11 cellular contexts compared by ENCODE assay signal in the genomic region with DNA sequence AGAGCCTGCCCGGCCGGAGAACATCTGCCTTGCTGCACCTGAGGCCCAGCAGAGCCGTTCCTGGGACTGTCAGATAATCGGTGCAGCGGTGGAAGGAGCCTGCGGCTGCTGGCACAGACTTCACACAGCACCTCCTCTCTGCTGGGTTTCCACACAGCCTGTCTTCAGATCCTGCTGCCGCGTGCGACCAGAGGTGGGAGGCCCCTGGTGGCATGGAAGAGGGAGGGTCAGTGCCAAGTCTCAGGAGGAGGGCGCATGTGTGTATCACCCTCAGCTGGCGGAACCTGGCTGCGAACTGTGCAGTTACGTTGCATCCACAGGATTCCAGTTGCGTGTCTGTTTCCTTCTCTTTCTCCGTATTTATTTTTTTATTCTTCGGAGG. TPM values are rescaled to one million over a fixed set of nuclear protein-coding genes. Genes with fewer than 3 reads are reported as not detected.
DNase-seq lines count a peak whose midpoint lies in the region; ATAC-seq and TF ChIP-seq lines count a peak whose summit lies in the region.
"Had no signal": no experiment of that assay in that cellular context is flagged by ENCODE, and none has a peak within 500 bp of the region (broad histone marks: within the 10 kb centered on the region; RNA-seq: fewer than 3 reads in every experiment).

No MANE protein-coding gene starts in this region.

- H3K56ac ChIP-seq in H9 (ENCODE audit: insufficient read length, low read depth, low read length) = no peak overlapping the region

- no peak overlapping the region for H3K4me2 ChIP-seq in H9 (ENCODE audit: insufficient read depth, insufficient read length, low read length)

- H3K4me1 Mint-ChIP-seq in H9 (peaks cover 47 to 60% of the 10 kb centered on the region in 2 experiments), naive B cell (peaks cover 40 to 69% (median 68%) of the 10 kb centered on the region in 3 donors)
- peaks cover 58% of the 10 kb centered on the region for H3K4me1 Mint-ChIP-seq in activated CD4-positive, alpha-beta memory T cell treated with anti-CD3 and anti-CD28 coated beads, Interleukin-2, amount 10 ng/mL, durations not matched to agents 7 days and 5 days

- no peak overlapping the region for H3K4ac ChIP-seq in H9 (ENCODE audit: low read depth, low read length)

- H4K91ac ChIP-seq in H9 (ENCODE audit: insufficient read length, low read depth, low read length) = no peak overlapping the region

- H3K18ac ChIP-seq in H9 (ENCODE audit: insufficient read length, low read depth, low read length) = no peak overlapping the region

- H2AFZ ChIP-seq in H9 (ENCODE audit: low read length) = no peak overlapping the region

- POLR2A ChIA-PET in activated CD4-positive, alpha-beta memory T cell treated with anti-CD3 and anti-CD28 coated beads, Interleukin-2, amount 10 ng/mL, durations not matched to agents 7 days and 5 days (lab: Charles Lee) = interaction anchor here (0.6 to 4.0 kb wide), 2 partner anchors 14 to 1822 kb away, joined by 3 to 13 read pairs; no protein-coding TSS in a partner anchor

- no peak overlapping the region for H2BK20ac ChIP-seq in H9 (ENCODE audit: low read depth, low read length, poor library complexity, severe bottlenecking)

- no peak; the same call in 2 of the 3 replicates for TF ChIP-seq CTCF in H9 (conservative IDR thresholded peaks at IDR 0.05)

- no peak overlapping the region for H2AK5ac ChIP-seq in H9 (ENCODE audit: insufficient read length, low read length)

- CTCF ChIA-PET in activated CD4-positive, alpha-beta memory T cell treated with anti-CD3 and anti-CD28 coated beads, Interleukin-2, amount 10 ng/mL, durations not matched to agents 7 days and 5 days (lab: Charles Lee) = interaction anchor here (1.2 to 1.6 kb wide), 2 partner anchors 19 to 28 kb away, joined by 3 to 7 read pairs; no protein-coding TSS in a partner anchor

- H3K14ac ChIP-seq in H9 (ENCODE audit: insufficient read depth, low read length) = no peak overlapping the region

- H2BK120ac ChIP-seq in H9 (ENCODE audit: low read depth, low read length, poor library complexity, severe bottlenecking) = no peak overlapping the region

- H3K27ac ChIP-seq in H9 (ENCODE audit: insufficient read length, low read depth, low read length) = no peak overlapping the region
- H3K27ac ChIP-seq: 22Rv1, gastrocnemius medialis had no signal

- no peak overlapping the region for H2BK5ac ChIP-seq in H9 (ENCODE audit: insufficient read length, low read length)

- H3K23ac ChIP-seq in H9 (ENCODE audit: insufficient read length, low read depth, low read length) = no peak overlapping the region

- H3K9ac ChIP-seq in H9 (ENCODE audit: extremely low read depth, insufficient read length, low read length) = no peak overlapping the region

- peak overlapping the region in 1 of 2 experiments; percentile 35; a peak in 2 of 5 replicates for H3K4me3 Mint-ChIP-seq in H9
- H3K4me3 Mint-ChIP-seq in activated CD4-positive, alpha-beta memory T cell treated with anti-CD3 and anti-CD28 coated beads, Interleukin-2, amount 10 ng/mL, durations not matched to agents 7 days and 5 days = peak overlapping the region; percentile 84
- H3K4me3 Mint-ChIP-seq in naive B cell = peak overlapping the region in 5 of 8 donors; percentile 4 to 89 (median 41)

- H3K23me2 ChIP-seq in H9 (ENCODE audit: insufficient read length, low read depth, low read length, poor library complexity, severe bottlenecking) = peaks cover 12% of the 10 kb centered on the region

- H3K27ac Mint-ChIP-seq in H9 (0 out of 7 replicates have a peak overlapping the region, but pooled peaks of 1 of the 3 experiments have one; percentile 72), naive B cell (peak overlapping the region in 1 of 6 donors; percentile 15)
- peak overlapping the region; percentile 16 for H3K27ac Mint-ChIP-seq in activated CD4-positive, alpha-beta memory T cell treated with anti-CD3 and anti-CD28 coated beads, Interleukin-2, amount 10 ng/mL, durations not matched to agents 7 days and 5 days

- no peak overlapping the region for H2BK15ac ChIP-seq in H9 (ENCODE audit: low read depth, low read length)

- DNase-seq in NCI-H1436 (lab: John Stamatoyannopoulos, UW) = peak; percentile 36
- no peak for DNase-seq in NCI-H1436 treated with DMSO at 0.1 percent for 48 hours (lab: John Stamatoyannopoulos, UW)
- peak; percentile 58 for DNase-seq in H9
- DNase-seq in activated CD4-positive, alpha-beta memory T cell treated with anti-CD3 and anti-CD28 coated beads, Interleukin-2, amount 10 ng/mL, durations not matched to agents 7 days and 5 days = no peak
- DNase-seq in naive B cell = no peak
- no peak for DNase-seq in globus pallidus (ENCODE audit: low spot score)
- no peak for DNase-seq in activated effector memory CD4-positive, alpha-beta T cell treated with Interleukin-2 at 50 U/mL for 16 hours
- DNase-seq: gastrocnemius medialis, midbrain had no signal

- H3K27me3 ChIP-seq in H9 (ENCODE audit: insufficient read depth, low read length) = no peaks in the 10 kb centered on the region
- H3K27me3 ChIP-seq: gastrocnemius medialis had no signal

- H3K79me2 ChIP-seq in H9 (ENCODE audit: insufficient read depth, low read length) = no peaks in the 10 kb centered on the region

- no peaks in the 10 kb centered on the region for H4K20me1 ChIP-seq in H9 (ENCODE audit: control insufficient read depth, insufficient read depth, insufficient read length)

- H4K8ac ChIP-seq in H9 (replicated peaks; ENCODE audit: insufficient read length, low read depth, low read length) = no peak overlapping the region

- peaks cover 15 to 27% (median 23%) of the 10 kb centered on the region in 3 experiments for H3K36me3 Mint-ChIP-seq in H9 (ENCODE audit: insufficient read depth in 1 of 3, low read depth in 3 of 3)
- H3K36me3 Mint-ChIP-seq in activated CD4-positive, alpha-beta memory T cell treated with anti-CD3 and anti-CD28 coated beads, Interleukin-2, amount 10 ng/mL, durations not matched to agents 7 days and 5 days (ENCODE audit: low read depth) = peaks cover 35% of the 10 kb centered on the region
- no peaks in the 10 kb centered on the region for H3K36me3 Mint-ChIP-seq in naive B cell

- H3T11ph ChIP-seq in H9 (ENCODE audit: low read length) = no peak overlapping the region

- H3K9me3 ChIP-seq in H9 (ENCODE audit: control insufficient read depth, low read depth, low read length) = no peaks in the 10 kb centered on the region
- H3K9me3 ChIP-seq: gastrocnemius medialis had no signal

- ATAC-seq in naive B cell (ENCODE audit: low read depth in 2 of 2) = no peak
- no peak for ATAC-seq in GM18861 (IDR thresholded peaks at IDR 0.05; ENCODE audit: unreplicated experiment)
- ATAC-seq: gastrocnemius medialis had no signal

- no peak overlapping the region for H2BK12ac ChIP-seq in H9 (ENCODE audit: insufficient read length, low read depth, low read length)

- peaks cover 3% of the 10 kb centered on the region for H3K79me1 ChIP-seq in H9 (ENCODE audit: insufficient read depth, low read depth, low read length, poor library complexity, severe bottlenecking)

- H3K9me3 Mint-ChIP-seq in H9 (no peaks in the 10 kb centered on the region; a peak in 1 of 5 replicates), naive B cell (no peaks in the 10 kb centered on the region)
- no peaks in the 10 kb centered on the region for H3K9me3 Mint-ChIP-seq in activated CD4-positive, alpha-beta memory T cell treated with anti-CD3 and anti-CD28 coated beads, Interleukin-2, amount 10 ng/mL, durations not matched to agents 7 days and 5 days

- peaks cover 5% of the 10 kb centered on the region; the same call in 1 of the 2 replicates for H3K4me1 ChIP-seq in H9 (ENCODE audit: insufficient read depth, low read length)

- WGBS in H9 (ENCODE audit: extremely low coverage, insufficient read length, low lambda C conversion rate) = no CpG with 5 or more reads among the region's 16 CpGs

- H3K27me3 Mint-ChIP-seq in H9 (ENCODE audit: low read depth) = no peaks in the 10 kb centered on the region; the same call in 1 of the 2 replicates
- H3K27me3 Mint-ChIP-seq in activated CD4-positive, alpha-beta memory T cell treated with anti-CD3 and anti-CD28 coated beads, Interleukin-2, amount 10 ng/mL, durations not matched to agents 7 days and 5 days = no peaks in the 10 kb centered on the region
- no peaks in the 10 kb centered on the region for H3K27me3 Mint-ChIP-seq in naive B cell

- no peak overlapping the region for H4K5ac ChIP-seq in H9 (ENCODE audit: insufficient read length, low read depth, low read length)

RNA-seq across cellular contexts. Expression of a gene that starts 3.3 kb away (rescaled TPM):
- total RNA-seq in H9 (2021) = 10.4 and 11.4 TPM in 2 replicates
- 1 to 10 TPM; 7.4 to 7.9 TPM for total RNA-seq in activated CD4-positive, alpha-beta memory T cell treated with anti-CD3 and anti-CD28 coated beads, Interleukin-2, amount 10 ng/mL, durations not matched to agents 7 days and 5 days
- 10 to 100 TPM in 1 of 6 donors, 1 to 10 TPM in 5; 2.7 to 11.5 (median 4.2) TPM for polyA plus RNA-seq in naive B cell (ENCODE audit: low read depth in 6 of 6)

RNA-seq across cellular contexts. Expression of a gene that starts 45.8 kb away (rescaled TPM):
- total RNA-seq in H9 (2021) = 169 and 175 TPM in 2 replicates
- total RNA-seq in activated CD4-positive, alpha-beta memory T cell treated with anti-CD3 and anti-CD28 coated beads, Interleukin-2, amount 10 ng/mL, durations not matched to agents 7 days and 5 days = 100 to 1,000 TPM; 105 to 110 TPM
- polyA plus RNA-seq in naive B cell (ENCODE audit: low read depth in 6 of 6) = 100 to 1,000 TPM; 107 to 128 (median 111) TPM

Comparison
In these comparisons a context has a peak if more than half of its experiments do, and no peak if none do; other contexts are left out.
1. DNase-seq: peak in NCI-H1436 (single experiment) and H9 (single experiment); none in NCI-H1436 treated with DMSO at 0.1 percent for 48 hours (single experiment), activated CD4-positive, alpha-beta memory T cell treated with anti-CD3 and anti-CD28 coated beads, Interleukin-2, amount 10 ng/mL, durations not matched to agents 7 days and 5 days (single experiment), naive B cell (single experiment), globus pallidus (single experiment) and activated effector memory CD4-positive, alpha-beta T cell treated with Interleukin-2 at 50 U/mL for 16 hours (single experiment).